In the genomic region with DNA sequence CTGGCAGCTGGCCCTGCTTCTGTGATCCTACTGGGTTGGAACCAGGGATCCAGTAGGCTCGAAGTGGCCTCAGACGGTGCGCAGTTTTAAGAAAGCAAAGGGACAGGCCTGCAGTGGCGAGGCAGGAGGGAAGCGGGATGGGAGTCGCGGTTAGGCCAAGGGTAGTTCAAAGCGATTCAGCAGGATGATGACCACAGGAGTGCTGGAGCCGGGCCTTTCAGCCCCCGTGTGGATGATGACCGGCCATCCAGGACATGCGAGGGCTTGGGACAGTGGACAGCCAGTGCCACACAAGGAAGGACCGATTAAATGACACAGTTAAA, we compare ENCODE assay signal across 8 cellular contexts. TPM values are rescaled to one million over a fixed set of nuclear protein-coding genes. Genes with fewer than 3 reads are reported as not detected.
DNase-seq lines count a peak whose midpoint lies in the region; ATAC-seq lines count a peak whose summit lies in the region.

No MANE protein-coding gene starts in this region.

- intact Hi-C loops in left colon (cut with DNase I, micrococcal nuclease) = loop anchor here in 1 of 2 donors (5.0 to 10.0 kb wide), 2 partner anchors 378 to 916 kb away; a partner anchor contains a TSS

- no peaks in the 10 kb centered on the region for H3K9me3 ChIP-seq in stomach smooth muscle (ENCODE audit: control insufficient read depth in 2 of 2, low read length in 2 of 2)

- H3K4me3 ChIP-seq in stomach smooth muscle (ENCODE audit: low read length in 2 of 2) = peak overlapping the region; percentile 79 to 91

- DNase-seq in COLO829 (ENCODE audit: low spot score) = peak; percentile 23
- DNase-seq in H4 (ENCODE audit: low spot score) = peak; percentile 19
- peak; percentile 49 for DNase-seq in NOMO-1 treated with DMSO at 0.1 percent for 48 hours (lab: John Stamatoyannopoulos, UW; ENCODE audit: unreplicated experiment)
- peak; percentile 65 for DNase-seq in cerebellar cortex (ENCODE audit: low spot score)
- peak in 1 of 2 donors; percentile 44 for DNase-seq in left colon

- no peaks in the 10 kb centered on the region for H3K36me3 ChIP-seq in stomach smooth muscle (ENCODE audit: control insufficient read depth in 2 of 2, insufficient read depth in 2 of 2, low read length in 2 of 2)

- H3K27me3 ChIP-seq in stomach smooth muscle (ENCODE audit: control insufficient read depth in 1 of 2, insufficient read depth in 2 of 2, low read length in 2 of 2) = no peaks in the 10 kb centered on the region

- peak overlapping the region; percentile 92 for H3K9ac ChIP-seq in stomach smooth muscle (ENCODE audit: low read length in 2 of 2)

- ATAC-seq in left colon = peak; percentile 51
- no peak for ATAC-seq in HG03139 (IDR thresholded peaks at IDR 0.05; ENCODE audit: unreplicated experiment)
- no peak for ATAC-seq in GM19328 (IDR thresholded peaks at IDR 0.05; ENCODE audit: unreplicated experiment)

- H3K27ac ChIP-seq in stomach smooth muscle (ENCODE audit: low read length) = peak overlapping the region; percentile 94

- peaks cover 34% of the 10 kb centered on the region for H3K4me1 ChIP-seq in stomach smooth muscle (ENCODE audit: control insufficient read depth, insufficient read depth, low read length)

RNA-seq across cellular contexts. Expression of a gene that starts 0.9 kb away (rescaled TPM):
- 51.3 and 53.3 TPM in 2 replicates for total RNA-seq in H4 (2014; rRNA removed; shearing (Covaris generic))
- 10 to 100 TPM; 21.1 to 26.0 TPM for total RNA-seq in left colon
